ENCODE assay signal across 14 cellular contexts in the genomic region with DNA sequence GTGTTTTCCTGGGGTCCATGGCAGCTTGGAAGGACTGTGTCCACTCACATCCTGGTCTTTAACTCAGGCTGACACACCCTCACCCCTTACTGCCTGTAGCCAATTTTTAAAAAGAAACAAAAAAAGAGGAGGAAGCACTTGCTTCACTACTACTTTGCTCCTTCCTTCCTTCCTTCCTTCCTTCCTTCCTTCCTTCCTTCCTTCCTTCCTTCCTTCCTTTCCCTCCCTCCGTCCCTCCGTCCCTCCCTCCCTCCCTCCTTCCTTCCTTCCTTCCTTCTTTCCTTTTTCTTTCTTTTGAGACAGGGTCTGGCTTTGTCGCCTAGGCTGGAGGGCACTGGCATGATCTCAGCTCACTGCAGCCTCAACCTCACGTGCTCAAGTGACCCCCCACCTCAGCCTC. TPM values are rescaled to one million over a fixed set of nuclear protein-coding genes. Genes with fewer than 3 reads are reported as not detected.
DNase-seq lines count a peak whose midpoint lies in the region; TF ChIP-seq lines count a peak whose summit lies in the region.
"Had no signal": no experiment of that assay in that cellular context is flagged by ENCODE, and none has a peak within 500 bp of the region (broad histone marks: within the 10 kb centered on the region; RNA-seq: fewer than 3 reads in every experiment).

No MANE protein-coding gene starts in this region.

- H3K9me2 ChIP-seq in GM23248 (ENCODE audit: insufficient read depth): no peaks in the 10 kb centered on the region

- H3K27ac ChIP-seq in GM23248: no peak overlapping the region
- peak overlapping the region; percentile 85 for H3K27ac ChIP-seq in SJCRH30
- peak overlapping the region in 3 of 4 donors; percentile 13 to 36 (median 24) for H3K27ac ChIP-seq in esophagus muscularis mucosa (replicated peaks in 1 of 4)
- H3K27ac ChIP-seq in trophoblast cell (ENCODE audit: low read depth, low read length): no peak overlapping the region
- H3K27ac ChIP-seq: BLaER1 had no signal

- no peak for TF ChIP-seq POLR2A in esophagus muscularis mucosa (IDR thresholded peaks at IDR 0.05; ENCODE audit: low read depth)

- no peak overlapping the region for H2AK5ac ChIP-seq in trophoblast cell (ENCODE audit: low read length)

- H4K12ac ChIP-seq in trophoblast cell (ENCODE audit: low read depth, low read length): no peak overlapping the region

- H3K4ac ChIP-seq in trophoblast cell (ENCODE audit: low read depth, low read length): no peak overlapping the region

- no peaks in the 10 kb centered on the region for H4K20me1 ChIP-seq in GM23248 (ENCODE audit: insufficient read depth)
- H4K20me1 ChIP-seq: BLaER1 had no signal

- TF ChIP-seq CTCF in esophagus muscularis mucosa (IDR thresholded peaks at IDR 0.05): no peak

- no peaks in the 10 kb centered on the region for H3K36me3 ChIP-seq in GM23248 (ENCODE audit: low read depth)
- H3K36me3 ChIP-seq in SJCRH30: no peaks in the 10 kb centered on the region
- no peaks in the 10 kb centered on the region for H3K36me3 ChIP-seq in esophagus muscularis mucosa
- no peaks in the 10 kb centered on the region for H3K36me3 ChIP-seq in trophoblast cell (ENCODE audit: control insufficient read depth in 1 of 2, insufficient read depth in 2 of 2, low read length in 2 of 2)
- H3K36me3 ChIP-seq: BLaER1 had no signal

- H3F3A ChIP-seq in GM23248 (ENCODE audit: insufficient read depth): peaks cover 23% of the 10 kb centered on the region

- in situ Hi-C loops in GM23248 (cut with MboI): no loop called here

- H3K4me3 ChIP-seq in GM23248: no peak overlapping the region
- H3K4me3 ChIP-seq in SJCRH30: peak overlapping the region; percentile 25
- no peak overlapping the region for H3K4me3 ChIP-seq in esophagus muscularis mucosa
- H3K4me3 ChIP-seq in trophoblast cell (ENCODE audit: low read depth, low read length): no peak overlapping the region
- H3K4me3 ChIP-seq: BLaER1 had no signal

- peak overlapping the region; percentile 15 for H4K91ac ChIP-seq in trophoblast cell (ENCODE audit: low read depth, low read length)

- TF ChIP-seq EP300 in esophagus muscularis mucosa (IDR thresholded peaks at IDR 0.05): no peak

- WGBS in GM23248 (ENCODE audit: low coverage in 1 of 2, low lambda C conversion rate in 2 of 2, missing lambda C conversion rate in 2 of 2), 2 experiments: 85 to 88% methylated on average over 3 to 4 of the region's 4 CpGs
- WGBS in esophagus muscularis mucosa: 79% methylated on average over 4 of the region's 4 CpGs
- no CpG with 5 or more reads among the region's 4 CpGs for WGBS in trophoblast cell (ENCODE audit: extremely low coverage, insufficient coverage, insufficient read length)

- intact Hi-C loops in esophagus muscularis mucosa (cut with DNase I): no loop called here

- H3K23ac ChIP-seq in trophoblast cell (ENCODE audit: low read length): no peak overlapping the region

- no peak overlapping the region for H4K8ac ChIP-seq in trophoblast cell (ENCODE audit: low read depth, low read length)

- no peak overlapping the region for H3K14ac ChIP-seq in trophoblast cell (ENCODE audit: low read length)

- H3K9ac ChIP-seq in GM23248 (no peak overlapping the region), trophoblast cell (ENCODE audit: low read length) (no peak overlapping the region)
- H3K9ac ChIP-seq: BLaER1 had no signal

- H3K27me3 ChIP-seq in GM23248 (replicated peaks; ENCODE audit: insufficient read depth) (no peaks in the 10 kb centered on the region), SJCRH30 (no peaks in the 10 kb centered on the region), esophagus muscularis mucosa (no peaks in the 10 kb centered on the region), trophoblast cell (ENCODE audit: insufficient read depth, low read length) (no peaks in the 10 kb centered on the region)
- H3K27me3 ChIP-seq: BLaER1 had no signal

- H3K4me1 ChIP-seq in GM23248 (ENCODE audit: insufficient read depth) (peaks cover 22% of the 10 kb centered on the region), SJCRH30 (peaks cover 26% of the 10 kb centered on the region), esophagus muscularis mucosa (peaks cover 27 to 38% (median 32%) of the 10 kb centered on the region in 4 donors), trophoblast cell (ENCODE audit: control insufficient read depth in 1 of 2, insufficient read depth in 2 of 2, low read length in 2 of 2) (peaks cover 5 to 7% of the 10 kb centered on the region in 2 experiments)
- H3K4me1 ChIP-seq: BLaER1 had no signal

- H3K79me1 ChIP-seq in trophoblast cell (ENCODE audit: low read length): no peaks in the 10 kb centered on the region

- H3K79me2 ChIP-seq in GM23248 (ENCODE audit: insufficient read depth) (no peaks in the 10 kb centered on the region), trophoblast cell (ENCODE audit: control insufficient read depth, insufficient read depth, low read length, poor library complexity) (no peaks in the 10 kb centered on the region)

- DNase-seq in GM23248 (no peak), SJCRH30 (no peak), esophagus muscularis mucosa (ENCODE audit: extremely low spot score) (no peak), trophoblast cell (no peak), COLO668 (lab: John Stamatoyannopoulos, UW; ENCODE audit: unreplicated experiment) (no peak), HK-2 (ENCODE audit: unreplicated experiment) (no peak), dedifferentiated amniotic fluid mesenchymal stem cell (ENCODE audit: extremely low spot score) (no peak)
- DNase-seq: CD8-positive, alpha-beta memory T cell; DMS79 treated with DMSO at 0.1 percent for 48 hours; GOT3; NCI-H187; NCI-H446; SHP77 treated with DMSO at 0.1 percent for 48 hours had no signal

- H3K9me3 ChIP-seq in GM23248 (ENCODE audit: low read depth) (no peaks in the 10 kb centered on the region), SJCRH30 (replicated peaks) (no peaks in the 10 kb centered on the region), esophagus muscularis mucosa (no peaks in the 10 kb centered on the region), trophoblast cell (ENCODE audit: insufficient read depth, low read depth, low read length) (peaks cover under 1% of the 10 kb centered on the region)
- H3K9me3 ChIP-seq: BLaER1 had no signal

- H3K4me2 ChIP-seq in GM23248 (ENCODE audit: unreplicated experiment): peak overlapping the region; percentile 34
- peak overlapping the region; percentile 0 for H3K4me2 ChIP-seq in trophoblast cell (ENCODE audit: low read length)
- H3K4me2 ChIP-seq: BLaER1 had no signal

- H2BK12ac ChIP-seq in trophoblast cell (ENCODE audit: low read length): peak overlapping the region; percentile 12

- H2BK5ac ChIP-seq in trophoblast cell (ENCODE audit: low read depth, low read length, poor library complexity): no peak overlapping the region

- H2AFZ ChIP-seq in GM23248: no peak overlapping the region
- H2AFZ ChIP-seq in trophoblast cell (ENCODE audit: insufficient read depth, low read length, poor library complexity): no peak overlapping the region

- peak overlapping the region; percentile 6 for H3K18ac ChIP-seq in trophoblast cell (ENCODE audit: low read length)

- no peak overlapping the region for H2BK120ac ChIP-seq in trophoblast cell (ENCODE audit: insufficient read depth, low read length, poor library complexity)

RNA-seq across cellular contexts. Expression of a gene that starts 25.5 kb away (rescaled TPM):
- 27.7 and 45.0 TPM in 2 replicates for total RNA-seq in GM23248 (2014; rRNA removed; shearing (Covaris generic))
- polyA plus RNA-seq in GM23248 (2016; fragmentation: Nextera tagmentation; extraction: Ambion mirVana): 22.5 and 26.5 TPM in 2 replicates
- total RNA-seq in SJCRH30 (2014; rRNA removed; shearing (Covaris generic)): 67.3 and 75.3 TPM in 2 replicates
- total RNA-seq in esophagus muscularis mucosa: 100 to 1,000 TPM; 232 to 323 (median 284) TPM
- polyA plus RNA-seq in trophoblast cell (2013): 24.8 and 27.3 TPM in 2 replicates

Comparison
In these comparisons a context has a peak if more than half of its experiments do, and no peak if none do; other contexts are left out.
1. H3K27ac ChIP-seq: peak in SJCRH30 (single experiment) and esophagus muscularis mucosa (3 of 4); none in GM23248 (single experiment) and trophoblast cell (single experiment).